8 cellular contexts compared by ENCODE assay signal in genomic region chr17:73342057-73342522, GRCh38. TPM values are rescaled to one million over a fixed set of nuclear protein-coding genes. Genes with fewer than 3 reads are reported as not detected.
DNase-seq lines count a peak whose midpoint lies in the region; ATAC-seq lines count a peak whose summit lies in the region.

No MANE protein-coding gene starts in this region.

- in situ Hi-C loops in Caki2 (cut with HindIII; ENCODE audit: low pct_unique_long_range_greater_than_20kb, low sequenced_read_pairs): no loop called here

- ATAC-seq in esophagus mucosa: peak; percentile 31
- ATAC-seq in GM21515 (IDR thresholded peaks at IDR 0.05; ENCODE audit: unreplicated experiment): no peak
- no peak for ATAC-seq in GM18867 (IDR thresholded peaks at IDR 0.05; ENCODE audit: unreplicated experiment)

- peak; percentile 87 for DNase-seq in Caki2 (ENCODE audit: low read depth)
- peak; percentile 93 for DNase-seq in NCI-H82 treated with DMSO at 0.1 percent for 48 hours (lab: John Stamatoyannopoulos, UW; ENCODE audit: unreplicated experiment)
- peak; percentile 75 for DNase-seq in mucosa of gallbladder (ENCODE audit: low spot score)
- DNase-seq in NCI-H526 treated with DMSO at 0.1 percent for 48 hours (lab: John Stamatoyannopoulos, UW): no peak
- DNase-seq in hepatic stellate cell (ENCODE audit: low spot score): no peak

RNA-seq across cellular contexts. Expression of gene CDC42EP4, which starts 30.3 kb away (rescaled TPM):
- 50.8 and 54.9 TPM in 2 replicates for total RNA-seq in Caki2 (2014; rRNA removed; shearing (Covaris generic); ENCODE audit: low replicate concordance)
- total RNA-seq in esophagus mucosa (25.9 TPM), mucosa of gallbladder (77.6 TPM)

Comparison
In these comparisons a context has a peak if more than half of its experiments do, and no peak if none do; other contexts are left out.
1. DNase-seq: peak in Caki2 (single experiment), NCI-H82 treated with DMSO at 0.1 percent for 48 hours (single experiment) and mucosa of gallbladder (single experiment); none in NCI-H526 treated with DMSO at 0.1 percent for 48 hours (single experiment) and hepatic stellate cell (single experiment).